ENCODE assay signal across 8 cellular contexts in the genomic region with DNA sequence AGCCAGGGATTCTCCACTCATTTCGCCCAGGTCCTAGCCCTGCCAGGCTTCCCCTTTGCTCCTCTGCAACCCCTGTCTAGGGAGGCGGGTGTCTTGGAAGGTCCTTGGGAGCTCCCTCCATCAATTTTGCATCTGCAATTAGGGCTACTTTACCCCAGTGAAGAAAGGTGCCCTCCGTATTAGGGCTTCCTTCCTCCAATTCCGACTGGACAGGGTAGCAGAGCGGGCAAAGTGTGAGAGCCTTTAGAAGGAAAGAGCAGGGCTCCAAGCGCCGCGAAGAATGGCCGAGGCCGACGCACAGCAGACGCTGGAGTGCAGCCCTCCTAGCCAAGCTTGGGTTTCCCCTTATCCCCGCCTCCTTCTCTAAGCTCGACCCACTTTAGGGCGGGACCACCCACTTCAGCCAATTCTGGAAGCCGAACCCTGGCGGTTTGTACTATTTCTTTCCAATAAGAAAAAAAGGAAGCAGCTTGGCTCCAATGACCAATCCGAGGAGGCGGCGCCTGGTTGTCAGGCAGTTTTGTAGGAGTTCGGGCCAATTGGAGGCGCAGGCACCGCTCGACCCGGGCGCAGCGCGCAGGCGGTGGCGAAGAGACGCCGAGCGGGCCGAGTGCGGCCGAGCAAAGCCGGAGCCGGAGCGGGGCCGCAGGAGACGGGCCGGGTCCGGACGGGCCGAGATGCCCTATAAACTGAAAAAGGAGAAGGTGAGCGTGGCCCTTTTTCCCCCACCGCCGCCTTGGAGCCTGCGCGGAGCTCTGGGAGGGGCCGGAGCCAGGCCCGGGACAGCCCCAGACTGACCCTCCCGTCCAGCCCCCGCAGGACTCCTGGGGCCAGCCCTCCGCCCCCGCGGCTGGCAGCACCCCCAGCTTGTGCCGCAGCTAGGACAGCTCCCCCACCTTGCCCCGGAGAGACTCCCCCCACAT. TPM values are rescaled to one million over a fixed set of nuclear protein-coding genes. Genes with fewer than 3 reads are reported as not detected.
DNase-seq lines count a peak whose midpoint lies in the region; ATAC-seq, FAIRE-seq and TF ChIP-seq lines count a peak whose summit lies in the region.

A gene (plus strand): TSS at position 570 of the 923 bp plus-strand sequence. CDS start 108 bp downstream, at position 678.

- H3K36me3 Mint-ChIP-seq in T-cell: peaks cover 17% of the 10 kb centered on the region

- H3K4me3 ChIP-seq in trophoblast cell (ENCODE audit: low read depth, low read length) (peak within 1 kb of the TSS; percentile 91), transverse colon (peak within 1 kb of the TSS; percentile 89 to 97 (median 94))

- H3K79me2 ChIP-seq in trophoblast cell (ENCODE audit: control insufficient read depth, insufficient read depth, low read length, poor library complexity): peaks cover 5% of the 10 kb centered on the region

- DNase-seq in GM12891 (ENCODE audit: insufficient read length, low spot score): peak; percentile 96
- peak; percentile 98 for DNase-seq in NCI-H1436 treated with DMSO at 0.1 percent for 48 hours (lab: John Stamatoyannopoulos, UW)
- peak; percentile 92 to 99 (median 98) for DNase-seq in T-cell
- DNase-seq in cardiac septum (ENCODE audit: low spot score): peak; percentile 99
- peak; percentile 99 for DNase-seq in trophoblast cell
- peak; percentile 98 for DNase-seq in transverse colon

- peak within 1 kb of the TSS; percentile 95 for H3K14ac ChIP-seq in trophoblast cell (ENCODE audit: low read length)

- peak within 1 kb of the TSS; percentile 89 for H4K91ac ChIP-seq in trophoblast cell (ENCODE audit: low read depth, low read length)

- no peak within 1 kb of the TSS for H3K23ac ChIP-seq in trophoblast cell (ENCODE audit: low read length)

- H3K27ac ChIP-seq in adipose tissue (ENCODE audit: low read depth, low read length): no peak within 1 kb of the TSS
- peak within 1 kb of the TSS; percentile 32 for H3K27ac ChIP-seq in trophoblast cell (ENCODE audit: low read depth, low read length)
- peak within 1 kb of the TSS; percentile 89 to 96 (median 94) for H3K27ac ChIP-seq in transverse colon

- CTCF ChIA-PET in T-cell (lab: Charles Lee): interaction anchor here in 1 of 2 donors (0.6 to 1.4 kb wide), 7 partner anchors 21 to 323 kb away, joined by 3 to 6 read pairs (median 4); a partner anchor contains a TSS

- H3K27me3 ChIP-seq in trophoblast cell (ENCODE audit: insufficient read depth, low read length) (no peaks in the 10 kb centered on the region), transverse colon (no peaks in the 10 kb centered on the region)

- in situ Hi-C loops in transverse colon (cut with MboI; ENCODE audit: low pct_ligation_motif_present in 1 of 4, low pct_unique_long_range_greater_than_20kb in 1 of 4, low sequenced_read_pairs in 3 of 4): no loop called here

- peak; percentile 91 for TF ChIP-seq POLR2A in GM12891 (IDR thresholded peaks at IDR 0.05; ENCODE audit: low read depth, low read length)
- TF ChIP-seq POLR2A in transverse colon (IDR thresholded peaks at IDR 0.05): peak; percentile 84

- peak within 1 kb of the TSS; percentile 70 for H3K4ac ChIP-seq in trophoblast cell (ENCODE audit: low read depth, low read length)

- FAIRE-seq in GM12891 (lab: Jason Lieb, UNC): peak; percentile 93

- peak within 1 kb of the TSS; percentile 86 for H4K8ac ChIP-seq in trophoblast cell (ENCODE audit: low read depth, low read length)

- peak within 1 kb of the TSS; percentile 84 for H3K18ac ChIP-seq in trophoblast cell (ENCODE audit: low read length)

- TF ChIP-seq CTCF in transverse colon (IDR thresholded peaks at IDR 0.05): peak in 2 of 5 experiments; percentile 27 to 29

- intact Hi-C loops in cardiac septum (cut with DNase I): no loop called here
- intact Hi-C loops in transverse colon (cut with DNase I; ENCODE audit: low total_unique reads): loop anchor here (1.0 kb wide), 1 partner anchor 55 kb away; a partner anchor contains a TSS

- H3K4me2 ChIP-seq in trophoblast cell (ENCODE audit: low read length): peak within 1 kb of the TSS; percentile 96

- H3K9me3 Mint-ChIP-seq in T-cell: no peaks in the 10 kb centered on the region

- POLR2A ChIA-PET in T-cell (lab: Charles Lee): interaction anchor here (0.6 to 1.8 kb wide), 8 partner anchors 14 to 203 kb away, joined by 3 to 22 read pairs (median 7); a partner anchor contains a TSS

- H2BK120ac ChIP-seq in trophoblast cell (ENCODE audit: insufficient read depth, low read length, poor library complexity): peak within 1 kb of the TSS; percentile 40

- no peak within 1 kb of the TSS for H2BK12ac ChIP-seq in trophoblast cell (ENCODE audit: low read length)

- peak within 1 kb of the TSS; percentile 89 for H2AFZ ChIP-seq in trophoblast cell (ENCODE audit: insufficient read depth, low read length, poor library complexity)

- no peak for TF ChIP-seq EP300 in transverse colon (IDR thresholded peaks at IDR 0.05; ENCODE audit: low read depth)

- no peaks in the 10 kb centered on the region for H3K9me3 ChIP-seq in trophoblast cell (ENCODE audit: insufficient read depth, low read depth, low read length)
- H3K9me3 ChIP-seq in transverse colon: no peaks in the 10 kb centered on the region

- peaks cover 3 to 5% of the 10 kb centered on the region in 2 experiments for H3K36me3 ChIP-seq in trophoblast cell (ENCODE audit: control insufficient read depth in 1 of 2, insufficient read depth in 2 of 2, low read length in 2 of 2)
- no peaks in the 10 kb centered on the region for H3K36me3 ChIP-seq in transverse colon

- peak; percentile 92 for ATAC-seq in HG02840 (IDR thresholded peaks at IDR 0.05; ENCODE audit: low FRiP score, unreplicated experiment)
- peak; percentile 91 to 95 (median 92) for ATAC-seq in T-cell (replicated peaks in 1 of 4)

- peaks cover 8% of the 10 kb centered on the region for H3K79me1 ChIP-seq in trophoblast cell (ENCODE audit: low read length)

- H4K12ac ChIP-seq in trophoblast cell (ENCODE audit: low read depth, low read length): peak within 1 kb of the TSS; percentile 66

- peak within 1 kb of the TSS; percentile 94 to 96 for H3K27ac Mint-ChIP-seq in T-cell

- H3K27me3 Mint-ChIP-seq in T-cell: no peaks in the 10 kb centered on the region

- peak within 1 kb of the TSS; percentile 0 for H2AK5ac ChIP-seq in trophoblast cell (ENCODE audit: low read length)

- H3K4me1 Mint-ChIP-seq in T-cell: peaks cover 54 to 68% (median 66%) of the 10 kb centered on the region in 3 donors

- H3K4me3 Mint-ChIP-seq in T-cell: peak within 1 kb of the TSS; percentile 89 to 95 (median 92)

- peak within 1 kb of the TSS; percentile 20 for H2BK5ac ChIP-seq in trophoblast cell (ENCODE audit: low read depth, low read length, poor library complexity)

- 0 to 1% (median 1%) methylated on average over 48 to 59 of the region's 59 CpGs for WGBS in adipose tissue, 3 donors
- no CpG with 5 or more reads among the region's 59 CpGs for WGBS in trophoblast cell (ENCODE audit: extremely low coverage, insufficient coverage, insufficient read length)
- 0 to 1% methylated on average over 14 to 52 of the region's 59 CpGs for WGBS in transverse colon (ENCODE audit: low coverage in 1 of 2), 2 donors

- H3K9ac ChIP-seq in trophoblast cell (ENCODE audit: low read length): peak within 1 kb of the TSS; percentile 94

- peaks cover 8 to 10% of the 10 kb centered on the region in 2 experiments for H3K4me1 ChIP-seq in trophoblast cell (ENCODE audit: control insufficient read depth in 1 of 2, insufficient read depth in 2 of 2, low read length in 2 of 2)
- H3K4me1 ChIP-seq in transverse colon: peaks cover 28 to 49% (median 42%) of the 10 kb centered on the region in 4 donors

TF ChIP-seq in GM12891, 5 proteins besides CTCF, POLR2A, EP300 and RAD21:
- peak; percentile 29 for TF ChIP-seq PAX5 (IDR thresholded peaks at IDR 0.05; ENCODE audit: insufficient read depth, low read length, severe bottlenecking)
- TF ChIP-seq POU2F2 (IDR thresholded peaks at IDR 0.05; ENCODE audit: low read depth, low read length): 0 out of 2 replicates have a peak, but pooled peaks have one; percentile 15
- peak; percentile 84 for TF ChIP-seq POLR2AphosphoS5 (IDR thresholded peaks at IDR 0.05; ENCODE audit: low read depth, low read length)
- TF ChIP-seq TAF1 (IDR thresholded peaks at IDR 0.05; ENCODE audit: low read depth, low read length): peak; percentile 81
- 0 out of 2 replicates have a peak, but pooled peaks have one; percentile 10 for TF ChIP-seq SPI1 (IDR thresholded peaks at IDR 0.05; ENCODE audit: low read depth, low read length)

RNA-seq across cellular contexts. Expression of the gene that starts here (rescaled TPM):
- 19.7 TPM for polyA plus RNA-seq in GM12891 (2012; ENCODE audit: low read depth, missing spikeins)
- total RNA-seq in T-cell: 10 to 100 TPM; 27.8 to 35.1 (median 33.3) TPM
- polyA plus RNA-seq in adipose tissue: 10 to 100 TPM; 17.5 to 31.5 (median 24.2) TPM
- 25.3 TPM for total RNA-seq in cardiac septum
- polyA plus RNA-seq in trophoblast cell (2013): 40.2 and 41.3 TPM in 2 replicates
- total RNA-seq in transverse colon: 10 to 100 TPM; 38.0 to 87.5 (median 52.9) TPM
